ENCODE assay signal across 22 cellular contexts in the genomic region with DNA sequence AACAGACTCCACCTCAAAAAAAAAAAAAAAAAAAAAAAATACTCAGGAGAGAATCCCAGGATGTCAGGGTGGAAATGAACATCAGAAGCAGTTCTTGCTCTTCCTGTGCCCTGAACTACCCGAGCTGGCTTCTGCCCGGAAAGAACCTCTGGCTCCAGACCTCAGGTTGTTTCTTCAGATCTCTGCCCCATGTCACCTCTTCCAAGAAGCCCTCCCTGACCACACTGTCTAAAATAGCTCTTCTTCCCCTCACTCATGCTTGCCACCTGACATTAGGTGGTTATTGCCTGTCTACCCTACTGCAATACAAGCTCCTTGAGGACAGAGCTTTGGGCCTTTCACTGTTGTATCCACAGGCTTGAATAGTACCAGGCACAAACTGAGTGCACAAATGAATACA. TPM values are rescaled to one million over a fixed set of nuclear protein-coding genes. Genes with fewer than 3 reads are reported as not detected.
DNase-seq lines count a peak whose midpoint lies in the region; ATAC-seq and TF ChIP-seq lines count a peak whose summit lies in the region.
"Had no signal": no experiment of that assay in that cellular context is flagged by ENCODE, and none has a peak within 500 bp of the region (broad histone marks: within the 10 kb centered on the region; RNA-seq: fewer than 3 reads in every experiment).

No MANE protein-coding gene starts in this region.

- no peak for DNase-seq in stimulated activated naive CD8-positive, alpha-beta T cell treated with anti-CD3 and anti-CD28 coated beads, Interleukin-15, Interleukin-2, amounts not matched to agents 100 U/mL and 50 U/mL, for 24 hours
- no peak for DNase-seq in activated CD8-positive, alpha-beta T cell treated with anti-CD3 and anti-CD28 coated beads for 36 hours
- no peak for DNase-seq in nephron progenitor cell
- DNase-seq in A673 (ENCODE audit: low spot score): no peak
- DNase-seq: anterior cingulate cortex; CD4-positive, alpha-beta memory T cell; central memory CD4-positive, alpha-beta T cell; DMS53; foreskin keratinocyte; hypothalamus; NCI-H1417; NCI-H2107; NCI-H510A treated with DMSO at 0.1 percent for 48 hours; stimulated activated CD4-positive, alpha-beta T cell treated with anti-CD3 and anti-CD28 coated beads, Interleukin-12 subunit alpha, Interleukin-12 subunit beta, amount 100 ng/mL, for 4 hours had no signal

- CTCF ChIA-PET in activated CD8-positive, alpha-beta T cell treated with anti-CD3 and anti-CD28 coated beads for 36 hours (lab: Charles Lee): interaction anchor here (1.4 to 2.2 kb wide), 2 partner anchors 27 to 51 kb away, joined by 4 to 10 read pairs; no protein-coding TSS in a partner anchor
- CTCF ChIA-PET in A673 (lab: Charles Lee): no interaction called here

- peak overlapping the region; percentile 32 for H3K27ac Mint-ChIP-seq in stimulated activated naive CD8-positive, alpha-beta T cell treated with anti-CD3 and anti-CD28 coated beads, Interleukin-15, Interleukin-2, amounts not matched to agents 100 ng/mL and 50 ng/mL, for 24 hours
- H3K27ac Mint-ChIP-seq in activated CD8-positive, alpha-beta T cell treated with anti-CD3 and anti-CD28 coated beads for 36 hours: peak overlapping the region; percentile 6
- peak overlapping the region; percentile 44 for H3K27ac Mint-ChIP-seq in nephron progenitor cell

- ATAC-seq in stimulated activated naive CD8-positive, alpha-beta T cell treated with anti-CD3 and anti-CD28 coated beads, Interleukin-15, Interleukin-2, amounts not matched to agents 100 U/mL and 50 U/mL, for 24 hours: no peak
- no peak for ATAC-seq in activated CD8-positive, alpha-beta T cell treated with anti-CD3 and anti-CD28 coated beads for 36 hours
- no peak for ATAC-seq in GM19395 (IDR thresholded peaks at IDR 0.05; ENCODE audit: unreplicated experiment)
- ATAC-seq in GM21528 (IDR thresholded peaks at IDR 0.05; ENCODE audit: low FRiP score, unreplicated experiment): no peak
- no peak for ATAC-seq in HG03460 (IDR thresholded peaks at IDR 0.05; ENCODE audit: unreplicated experiment)
- ATAC-seq: foreskin keratinocyte, GM12878 had no signal

- TF ChIP-seq CTCF in activated CD8-positive, alpha-beta T cell treated with anti-CD3 and anti-CD28 coated beads for 36 hours (IDR thresholded peaks at IDR 0.05): no peak
- TF ChIP-seq CTCF in nephron progenitor cell (IDR thresholded peaks at IDR 0.05) (no peak), A673 (conservative IDR thresholded peaks at IDR 0.05; ENCODE audit: low read depth, low read length) (no peak)

- peaks cover 39% of the 10 kb centered on the region for H3K4me1 Mint-ChIP-seq in stimulated activated naive CD8-positive, alpha-beta T cell treated with anti-CD3 and anti-CD28 coated beads, Interleukin-15, Interleukin-2, amounts not matched to agents 100 ng/mL and 50 ng/mL, for 24 hours (ENCODE audit: low read depth)
- H3K4me1 Mint-ChIP-seq in activated CD8-positive, alpha-beta T cell treated with anti-CD3 and anti-CD28 coated beads for 36 hours (ENCODE audit: low read depth): peaks cover 51% of the 10 kb centered on the region
- H3K4me1 Mint-ChIP-seq in nephron progenitor cell: peaks cover 55% of the 10 kb centered on the region

- H3K27me3 Mint-ChIP-seq in stimulated activated naive CD8-positive, alpha-beta T cell treated with anti-CD3 and anti-CD28 coated beads, Interleukin-15, Interleukin-2, amounts not matched to agents 100 ng/mL and 50 ng/mL, for 24 hours: no peaks in the 10 kb centered on the region
- H3K27me3 Mint-ChIP-seq in activated CD8-positive, alpha-beta T cell treated with anti-CD3 and anti-CD28 coated beads for 36 hours: no peaks in the 10 kb centered on the region
- H3K27me3 Mint-ChIP-seq in nephron progenitor cell (ENCODE audit: low read depth, poor library complexity): no peaks in the 10 kb centered on the region
- H3K27me3 Mint-ChIP-seq: CD4-positive, alpha-beta memory T cell had no signal

- intact Hi-C loops in activated CD8-positive, alpha-beta T cell treated with anti-CD3 and anti-CD28 coated beads for 36 hours (cut with micrococcal nuclease): no loop called here
- intact Hi-C loops in A673 (cut with micrococcal nuclease; ENCODE audit: unreplicated experiment): no loop called here

- H3K4me3 Mint-ChIP-seq in stimulated activated naive CD8-positive, alpha-beta T cell treated with anti-CD3 and anti-CD28 coated beads, Interleukin-15, Interleukin-2, amounts not matched to agents 100 ng/mL and 50 ng/mL, for 24 hours: no peak overlapping the region
- no peak overlapping the region for H3K4me3 Mint-ChIP-seq in activated CD8-positive, alpha-beta T cell treated with anti-CD3 and anti-CD28 coated beads for 36 hours
- H3K4me3 Mint-ChIP-seq in nephron progenitor cell: no peak overlapping the region
- H3K4me3 Mint-ChIP-seq: CD4-positive, alpha-beta memory T cell had no signal

- peaks cover 9% of the 10 kb centered on the region for H3K4me1 ChIP-seq in A673 (ENCODE audit: insufficient read depth, low read length, poor library complexity, severe bottlenecking)
- H3K4me1 ChIP-seq: foreskin keratinocyte had no signal

- no peaks in the 10 kb centered on the region for H3K36me3 ChIP-seq in A673 (ENCODE audit: insufficient read depth, low read length, poor library complexity, severe bottlenecking)
- H3K36me3 ChIP-seq: suprapubic skin had no signal

- no peak overlapping the region for H3K27ac ChIP-seq in A673 (ENCODE audit: low read depth, low read length, poor library complexity, severe bottlenecking)
- H3K27ac ChIP-seq: foreskin keratinocyte, right atrium auricular region, suprapubic skin had no signal

- H3K4me3 ChIP-seq in A673 (ENCODE audit: low read depth, low read length, poor library complexity, severe bottlenecking): no peak overlapping the region
- H3K4me3 ChIP-seq: GM12878, HAP-1, right atrium auricular region, suprapubic skin had no signal

- POLR2A ChIA-PET in activated CD8-positive, alpha-beta T cell treated with anti-CD3 and anti-CD28 coated beads for 36 hours (lab: Charles Lee): interaction anchor here (1.4 kb wide), 1 partner anchor 9 kb away, joined by 4 read pairs; no protein-coding TSS in a partner anchor
- POLR2A ChIA-PET in A673 (lab: Charles Lee; ENCODE audit: low non-redundant PET): no interaction called here

- H3K36me3 Mint-ChIP-seq in stimulated activated naive CD8-positive, alpha-beta T cell treated with anti-CD3 and anti-CD28 coated beads, Interleukin-15, Interleukin-2, amounts not matched to agents 100 ng/mL and 50 ng/mL, for 24 hours (ENCODE audit: low read depth): peaks cover 36% of the 10 kb centered on the region
- peaks cover 30% of the 10 kb centered on the region for H3K36me3 Mint-ChIP-seq in activated CD8-positive, alpha-beta T cell treated with anti-CD3 and anti-CD28 coated beads for 36 hours (ENCODE audit: low read depth)
- H3K36me3 Mint-ChIP-seq in nephron progenitor cell (ENCODE audit: low read depth): peaks cover 24% of the 10 kb centered on the region

- no peaks in the 10 kb centered on the region for H3K9me3 ChIP-seq in A673 (ENCODE audit: low read depth, low read length, poor library complexity, severe bottlenecking)
- H3K9me3 ChIP-seq: HAP-1, right atrium auricular region, suprapubic skin had no signal

- no peaks in the 10 kb centered on the region for H3K9me3 Mint-ChIP-seq in stimulated activated naive CD8-positive, alpha-beta T cell treated with anti-CD3 and anti-CD28 coated beads, Interleukin-15, Interleukin-2, amounts not matched to agents 100 ng/mL and 50 ng/mL, for 24 hours
- H3K9me3 Mint-ChIP-seq in activated CD8-positive, alpha-beta T cell treated with anti-CD3 and anti-CD28 coated beads for 36 hours: no peaks in the 10 kb centered on the region
- no peaks in the 10 kb centered on the region for H3K9me3 Mint-ChIP-seq in nephron progenitor cell
- H3K9me3 Mint-ChIP-seq: CD4-positive, alpha-beta memory T cell had no signal

- no TSS peak for BruUV-seq in A673 (replicated peaks; lab: Mats Ljungman, UMichigan)

- no peaks in the 10 kb centered on the region for H3K27me3 ChIP-seq in A673 (replicated peaks; ENCODE audit: insufficient read depth, low read depth, low read length, poor library complexity)
- H3K27me3 ChIP-seq: foreskin keratinocyte, right atrium auricular region, suprapubic skin had no signal

RNA-seq across cellular contexts. Expression of a gene that starts 8.2 kb away (rescaled TPM):
- 100 to 1,000 TPM; 397 to 417 TPM for total RNA-seq in activated CD8-positive, alpha-beta T cell treated with anti-CD3 and anti-CD28 coated beads for 36 hours
- total RNA-seq in A673 (2021): 186 and 196 TPM in 2 replicates
